ENCODE assay signal across 15 cellular contexts in the genomic region with DNA sequence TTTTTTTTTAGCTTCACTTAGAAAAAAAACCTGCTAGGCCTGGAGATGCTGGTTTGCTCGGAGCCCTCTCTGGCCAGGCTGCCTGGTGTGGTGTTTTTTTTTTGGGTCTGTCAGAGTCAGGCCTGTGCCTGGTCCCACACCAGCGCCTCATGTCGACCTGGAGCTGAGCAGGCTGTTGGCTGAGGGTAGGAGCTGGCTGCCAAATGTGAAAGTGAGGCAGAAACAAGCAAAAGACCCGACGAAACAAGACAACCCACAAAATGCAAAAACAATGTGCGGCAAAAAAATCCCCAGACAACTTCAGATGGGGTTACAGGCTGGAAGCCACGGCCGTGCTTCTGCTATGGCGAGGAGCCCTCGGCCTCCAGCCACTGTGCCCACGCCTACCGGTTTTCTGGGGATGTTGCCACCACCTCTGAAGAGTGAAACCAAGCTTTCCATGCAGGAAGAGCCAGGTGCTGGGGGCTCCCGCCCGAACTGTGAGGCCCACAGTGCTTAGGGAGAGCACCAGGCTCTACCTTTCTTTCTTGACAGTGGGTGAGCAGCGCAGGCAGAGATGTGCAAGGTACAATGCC.
"Had no signal": no experiment of that assay in that cellular context is flagged by ENCODE, and none has a peak within 500 bp of the region (broad histone marks: within the 10 kb centered on the region; RNA-seq: fewer than 3 reads in every experiment).

No MANE protein-coding gene starts in this region.

- H3K9ac ChIP-seq: neural progenitor cell had no signal

- FAIRE-seq: colon, endothelial cell of umbilical vein, kidney, small intestine had no signal

- H3K27me3 ChIP-seq: ascending aorta, gastrocnemius medialis, right atrium auricular region, suprapubic skin, upper lobe of left lung had no signal

- H3K27ac ChIP-seq: ascending aorta, gastrocnemius medialis, left ventricle myocardium inferior, neural progenitor cell, right atrium auricular region, suprapubic skin, upper lobe of left lung had no signal

- H3K4me3 ChIP-seq: ascending aorta, gastrocnemius medialis, left ventricle myocardium inferior, neural progenitor cell, right atrium auricular region, suprapubic skin, upper lobe of left lung had no signal

- H3K36me3 ChIP-seq: neural progenitor cell had no signal

- ATAC-seq: activated naive CD8-positive, alpha-beta T cell treated with anti-CD3 and anti-CD28 coated beads, Interleukin-2, amount 50 U/mL, for 24 hours; activated T-cell treated with anti-CD3 and anti-CD28 coated beads, Interleukin-2, amount 50 U/mL, for 4 hours; gastrocnemius medialis had no signal

- H3K4me2 ChIP-seq: neural progenitor cell had no signal

- H2AFZ ChIP-seq: neural progenitor cell had no signal

- H3K4me1 ChIP-seq: ascending aorta, suprapubic skin, upper lobe of left lung had no signal

- DNase-seq: activated CD4-positive, alpha-beta T cell treated with anti-CD3 and anti-CD28 coated beads, Interleukin-2, amount 50 U/mL, for 1 hour; activated naive CD8-positive, alpha-beta T cell treated with anti-CD3 and anti-CD28 coated beads, Interleukin-2, amount 50 U/mL, for 24 hours; activated T-cell treated with anti-CD3 and anti-CD28 coated beads, Interleukin-2, amount 50 U/mL, for 4 hours; gastrocnemius medialis; kidney; left ventricle myocardium inferior; small intestine; stimulated activated naive CD4-positive, alpha-beta T cell had no signal

- H3K9me3 ChIP-seq: ascending aorta, gastrocnemius medialis, left ventricle myocardium inferior, right atrium auricular region, suprapubic skin, upper lobe of left lung had no signal
